In the genomic region with DNA sequence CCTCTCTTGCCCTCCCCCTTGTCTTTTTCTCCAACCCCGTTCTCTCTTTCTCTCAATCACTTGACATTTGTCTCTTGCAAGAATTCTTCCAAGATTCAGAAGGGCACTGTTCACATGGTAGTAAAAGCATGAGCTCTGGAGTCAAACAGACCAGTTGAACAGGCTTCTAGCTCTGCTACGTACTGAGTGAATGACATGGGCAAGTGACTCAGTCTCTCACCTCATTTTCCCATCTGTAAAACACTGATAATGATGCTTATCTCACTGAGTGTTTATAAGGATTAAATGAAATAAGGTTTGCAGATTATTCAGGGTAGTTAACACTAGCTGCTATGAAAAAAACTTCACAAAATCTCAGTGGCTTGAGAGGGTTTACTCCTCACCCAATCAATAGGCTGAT, we compare ENCODE assay signal across 14 cellular contexts. TPM values are rescaled to one million over a fixed set of nuclear protein-coding genes. Genes with fewer than 3 reads are reported as not detected.
DNase-seq lines count a peak whose midpoint lies in the region; ATAC-seq, FAIRE-seq and TF ChIP-seq lines count a peak whose summit lies in the region.
"Had no signal": no experiment of that assay in that cellular context is flagged by ENCODE, and none has a peak within 500 bp of the region (broad histone marks: within the 10 kb centered on the region; RNA-seq: fewer than 3 reads in every experiment).

No MANE protein-coding gene starts in this region.

- H3K9me3 Mint-ChIP-seq in T-helper 1 cell treated with Interleukin-12 subunit alpha and Interleukin-12 subunit beta and Interleukin-4 antibody, amounts not matched to agents 30 μg/mL and 1 μg/mL, for 36 hours: no peaks in the 10 kb centered on the region

- DNase-seq in T-helper 1 cell (no peak), LNCaP clone FGC (ENCODE audit: low read depth) (peak; percentile 19), K562 (ENCODE audit: extremely low read depth in 1 of 4, low spot score in 3 of 4) (no peak), spleen (no peak), putamen (ENCODE audit: low spot score) (no peak), foreskin keratinocyte (no peak)
- DNase-seq: esophagus squamous epithelium; NCI-H510A; stimulated activated CD4-positive, alpha-beta T cell treated with anti-CD3 and anti-CD28 coated beads, Interleukin-2, amount 100 ng/mL, for 48 hours had no signal

- peaks cover 35% of the 10 kb centered on the region for H3K36me3 Mint-ChIP-seq in T-helper 1 cell treated with Interleukin-12 subunit alpha and Interleukin-12 subunit beta and Interleukin-4 antibody, amounts not matched to agents 30 μg/mL and 1 μg/mL, for 36 hours (ENCODE audit: low read depth)

- BruUV-seq in K562 (replicated peaks; lab: Mats Ljungman, UMichigan): no TSS peak

- no peak overlapping the region for H3K4me2 ChIP-seq in K562 (ENCODE audit: insufficient read depth, low read length)
- H3K4me2 ChIP-seq: hepatocyte, KMS-11 had no signal

- WGBS in K562 (ENCODE audit: insufficient coverage, low coverage, missing lambda C conversion rate): 10% methylated on average over 2 of the region's 2 CpGs
- 16 to 47% (median 19%) methylated on average over 2 of the region's 2 CpGs for WGBS in spleen, 5 donors

- H3K9me1 ChIP-seq in K562 (ENCODE audit: control insufficient read depth, insufficient read depth, low read length): no peaks in the 10 kb centered on the region

- intact Hi-C loops in K562 (cut with micrococcal nuclease) (no loop called here), spleen (cut with DNase I; ENCODE audit: low total_unique reads) (no loop called here)

- TF ChIP-seq EP300 in K562 (IDR thresholded peaks at IDR 0.05; ENCODE audit: low read length): no peak

- H3K27me3 Mint-ChIP-seq in T-helper 1 cell treated with Interleukin-12 subunit alpha and Interleukin-12 subunit beta and Interleukin-4 antibody, amounts not matched to agents 30 μg/mL and 1 μg/mL, for 36 hours (ENCODE audit: low read depth): peaks cover 6% of the 10 kb centered on the region

- ATAC-seq in K562: no peak
- ATAC-seq in foreskin keratinocyte: no peak
- ATAC-seq in GM19035 (IDR thresholded peaks at IDR 0.05; ENCODE audit: unreplicated experiment): no peak

- H3K9ac ChIP-seq in K562 (ENCODE audit: insufficient read depth in 1 of 2, low read depth in 2 of 2, low read length in 2 of 2): peak overlapping the region in 1 of 2 experiments; percentile 14; a peak in 1 of 4 replicates
- H3K9ac ChIP-seq: KMS-11 had no signal

- no peak for TF ChIP-seq RAD21 in K562 (CRISPR knock-in tag; conservative IDR thresholded peaks at IDR 0.05 in 1 of 2, IDR thresholded peaks at IDR 0.05 in 1 of 2)

- H3K9me3 ChIP-seq in K562 (replicated peaks; ENCODE audit: control insufficient read depth, insufficient read depth, low read depth, low read length) (no peaks in the 10 kb centered on the region), spleen (no peaks in the 10 kb centered on the region)
- H3K9me3 ChIP-seq: esophagus squamous epithelium had no signal

- peak overlapping the region; percentile 60 for H3K27ac Mint-ChIP-seq in T-helper 1 cell treated with Interleukin-12 subunit alpha and Interleukin-12 subunit beta and Interleukin-4 antibody, amounts not matched to agents 30 μg/mL and 1 μg/mL, for 36 hours

- H3K27me3 ChIP-seq in K562 (ENCODE audit: control insufficient read depth in 2 of 2, insufficient read depth in 2 of 2, low read length in 2 of 2): no peaks in the 10 kb centered on the region
- H3K27me3 ChIP-seq in spleen (replicated peaks in 1 of 7): no peaks in the 10 kb centered on the region
- H3K27me3 ChIP-seq in foreskin keratinocyte: peaks cover 29% of the 10 kb centered on the region

- FAIRE-seq in K562 (lab: Jason Lieb, UNC): no peak

- no peak for TF ChIP-seq POLR2A in K562 (conservative IDR thresholded peaks at IDR 0.05)
- no peak for TF ChIP-seq POLR2A in spleen (IDR thresholded peaks at IDR 0.05)

- no peak overlapping the region for H3K4me3 ChIP-seq in LNCaP clone FGC (ENCODE audit: low read depth, low read length)
- no peak overlapping the region for H3K4me3 ChIP-seq in K562
- H3K4me3 ChIP-seq in spleen: no peak overlapping the region
- H3K4me3 ChIP-seq: esophagus squamous epithelium, hepatocyte had no signal

- POLR2A ChIA-PET in K562 (lab: Yijun Ruan, JAX): interaction anchor here (0.7 to 1.4 kb wide), 6 partner anchors 10 to 136 kb away, joined by 3 to 5 read pairs (median 4); no protein-coding TSS in a partner anchor

- peak overlapping the region; percentile 4 for H3K4me3 Mint-ChIP-seq in T-helper 1 cell treated with Interleukin-12 subunit alpha and Interleukin-12 subunit beta and Interleukin-4 antibody, amounts not matched to agents 30 μg/mL and 1 μg/mL, for 36 hours

- H3K4me1 ChIP-seq in K562 (replicated peaks in 1 of 2; ENCODE audit: control insufficient read depth in 2 of 2, insufficient read depth in 2 of 2, low read length in 2 of 2): peaks cover 15 to 27% of the 10 kb centered on the region in 2 experiments
- H3K4me1 ChIP-seq in spleen: peaks cover 9 to 88% (median 38%) of the 10 kb centered on the region in 6 donors
- no peaks in the 10 kb centered on the region for H3K4me1 ChIP-seq in foreskin keratinocyte
- H3K4me1 ChIP-seq: esophagus squamous epithelium had no signal

- H3K79me2 ChIP-seq in K562 (ENCODE audit: control insufficient read depth, insufficient read depth, low read length): no peaks in the 10 kb centered on the region
- H3K79me2 ChIP-seq: hepatocyte had no signal

- H4K20me1 ChIP-seq in K562 (replicated peaks; ENCODE audit: control insufficient read depth, insufficient read depth, low read length): no peaks in the 10 kb centered on the region

- no peak for TF ChIP-seq CTCF in LNCaP clone FGC (IDR thresholded peaks at IDR 0.05; ENCODE audit: control insufficient read depth, extremely low read depth, insufficient read depth)
- TF ChIP-seq CTCF in K562 (IDR thresholded peaks at IDR 0.05 in 2 of 3, conservative IDR thresholded peaks at IDR 0.05 in 1 of 3; ENCODE audit: insufficient read depth in 2 of 3, low read depth in 1 of 3, low read length in 3 of 3): no peak
- no peak for TF ChIP-seq CTCF in spleen (IDR thresholded peaks at IDR 0.05 in 8 of 11, conservative IDR thresholded peaks at IDR 0.05 in 3 of 11)
- TF ChIP-seq CTCF in foreskin keratinocyte (conservative IDR thresholded peaks at IDR 0.05): no peak

- CTCF ChIA-PET in K562 (lab: Yijun Ruan, JAX; ENCODE audit: low intra/inter-chr PET ratio): no interaction called here

- no peak overlapping the region for H2AFZ ChIP-seq in K562 (ENCODE audit: low read depth, low read length)
- H2AFZ ChIP-seq: hepatocyte had no signal

- H3K27ac ChIP-seq in K562 (ENCODE audit: extremely low read depth, low read depth, low read length) (no peak overlapping the region), spleen (peak overlapping the region; percentile 8 to 84 (median 76)), foreskin keratinocyte (no peak overlapping the region)
- H3K27ac ChIP-seq: 22Rv1, hepatocyte, KMS-11 had no signal

- H3K4me1 Mint-ChIP-seq in T-helper 1 cell treated with Interleukin-12 subunit alpha and Interleukin-12 subunit beta and Interleukin-4 antibody, amounts not matched to agents 30 μg/mL and 1 μg/mL, for 36 hours (ENCODE audit: low read depth): peaks cover 65% of the 10 kb centered on the region

- H3K36me3 ChIP-seq in K562 (ENCODE audit: control insufficient read depth, insufficient read depth, low read length) (no peaks in the 10 kb centered on the region; the same call in 2 of the 3 replicates), spleen (no peaks in the 10 kb centered on the region)
- H3K36me3 ChIP-seq: esophagus squamous epithelium had no signal

- in situ Hi-C loops in K562 (cut with MboI): no loop called here

RNA-seq across cellular contexts. Expression of gene IL10RA, which starts 5.9 kb away (rescaled TPM):
- total RNA-seq in K562 (2011; cell fraction: chromatin; rRNA removed; ENCODE audit: low replicate concordance): 33.8 and 58.3 TPM in 2 replicates
- total RNA-seq in K562 (2011; cell fraction: nucleolus; rRNA removed): 34.2 and 42.5 TPM in 2 replicates
- 41.9 and 43.4 TPM in 2 replicates for total RNA-seq in K562 (2011; cell fraction: nucleoplasm; rRNA removed)
- total RNA-seq in K562 (2014; rRNA removed) (2.9 and 3.5 TPM in 2 replicates), K562 (2014; rRNA removed; fragmentation: Illumina TruSeq; extraction: Trizol) (2.0 and 2.9 TPM in 2 replicates), K562 (2015; rRNA removed; fragmentation: Illumina TruSeq; extraction: Trizol) (1.4 and 2.1 TPM in 2 replicates), K562 (2021) (4.6 and 4.9 TPM in 2 replicates), spleen (100 to 1,000 TPM; 114 to 239 (median 171) TPM), foreskin keratinocyte (0.04 TPM in 1 of 2 replicates, not detected in the other)
- polyA plus RNA-seq in K562 (2011; rRNA removed) (15.4 and 17.3 TPM in 2 replicates), K562 (2014; fragmentation: Illumina TruSeq; extraction: Trizol) (4.0 and 4.5 TPM in 2 replicates), K562 (2014; fragmentation: Nextera tagmentation; extraction: Ambion mirVana) (under 1 TPM; 0.17 to 0.48 TPM), K562 (2014; rRNA removed) (2.7 and 3.6 TPM in 2 replicates), spleen (10 to 100 TPM; 32.9 to 39.4 (median 38.3) TPM), foreskin keratinocyte (not detected in 2 replicates)
- polyA plus RNA-seq in K562 (2011; cell fraction: cytosol; rRNA removed): 9.1 and 23.9 TPM in 2 replicates
- 18.2 and 38.1 TPM in 2 replicates for polyA plus RNA-seq in K562 (2011; cell fraction: nucleus; rRNA removed)
- 3.8 and 12.5 TPM in 2 replicates for polyA plus RNA-seq in K562 (2012)
- polyA minus RNA-seq in K562 (2011; rRNA and poly(A)+ RNA removed): 19.8 and 20.3 TPM in 2 replicates
- polyA minus RNA-seq in K562 (2011; cell fraction: cytosol; rRNA and poly(A)+ RNA removed): 7.5 and 11.4 TPM in 2 replicates
- 24.1 and 28.3 TPM in 2 replicates for polyA minus RNA-seq in K562 (2011; cell fraction: nucleus; rRNA and poly(A)+ RNA removed)

RNA-seq across cellular contexts. Expression of gene TMPRSS13, which starts 51.1 kb away (rescaled TPM):
- total RNA-seq in K562 (2011; cell fraction: chromatin; rRNA removed; ENCODE audit: low replicate concordance): 1.1 TPM in 2 replicates
- 0.33 and 0.66 TPM in 2 replicates for total RNA-seq in K562 (2011; cell fraction: nucleolus; rRNA removed)
- 0.46 and 0.59 TPM in 2 replicates for total RNA-seq in K562 (2011; cell fraction: nucleoplasm; rRNA removed)
- 0.08 and 0.27 TPM in 2 replicates for total RNA-seq in K562 (2014; rRNA removed)
- total RNA-seq in K562 (2014; rRNA removed; fragmentation: Illumina TruSeq; extraction: Trizol): 0.15 TPM in 1 of 2 replicates, not detected in the other
- 0.14 and 0.19 TPM in 2 replicates for total RNA-seq in K562 (2015; rRNA removed; fragmentation: Illumina TruSeq; extraction: Trizol)
- 0.29 and 0.34 TPM in 2 replicates for total RNA-seq in K562 (2021)
- 0.25 and 0.37 TPM in 2 replicates for polyA plus RNA-seq in K562 (2011; rRNA removed)
- 0.24 and 0.46 TPM in 2 replicates for polyA plus RNA-seq in K562 (2011; cell fraction: cytosol; rRNA removed)
- 1.2 and 1.7 TPM in 2 replicates for polyA plus RNA-seq in K562 (2011; cell fraction: nucleus; rRNA removed)
- polyA plus RNA-seq in K562 (2012): 0.29 and 0.48 TPM in 2 replicates
- polyA plus RNA-seq in K562 (2014; fragmentation: Illumina TruSeq; extraction: Trizol): 0.13 and 0.24 TPM in 2 replicates
- polyA plus RNA-seq in K562 (2014; fragmentation: Nextera tagmentation; extraction: Ambion mirVana): under 1 TPM; 0.11 to 0.13 TPM
- 0.23 and 0.25 TPM in 2 replicates for polyA plus RNA-seq in K562 (2014; rRNA removed)
- 0.21 TPM in 2 replicates for polyA minus RNA-seq in K562 (2011; rRNA and poly(A)+ RNA removed)
- polyA minus RNA-seq in K562 (2011; cell fraction: cytosol; rRNA and poly(A)+ RNA removed): 0.48 TPM in 1 of 2 replicates, not detected in the other
- 0.40 and 0.44 TPM in 2 replicates for polyA minus RNA-seq in K562 (2011; cell fraction: nucleus; rRNA and poly(A)+ RNA removed)
- 1 to 10 TPM in 6 of 7 donors, under 1 TPM in 1; 0.95 to 2.2 (median 1.7) TPM for total RNA-seq in spleen
- polyA plus RNA-seq in spleen: 1 to 10 TPM; 1.3 to 1.9 (median 1.5) TPM
- total RNA-seq in foreskin keratinocyte: 0.07 and 0.17 TPM in 2 replicates
- polyA plus RNA-seq in foreskin keratinocyte: 0.06 and 0.09 TPM in 2 replicates

Comparison
In these comparisons a context has a peak if more than half of its experiments do, and no peak if none do; other contexts are left out.
1. H3K27ac ChIP-seq: peak in spleen (8 of 8); none in K562 (single experiment) and foreskin keratinocyte (single experiment).